ENCODE assay signal across 24 cellular contexts in genomic region chr5:169279125-169279524, GRCh38. TPM values are rescaled to one million over a fixed set of nuclear protein-coding genes. Genes with fewer than 3 reads are reported as not detected.
"Had no signal": no experiment of that assay in that cellular context is flagged by ENCODE, and none has a peak within 500 bp of the region (broad histone marks: within the 10 kb centered on the region; RNA-seq: fewer than 3 reads in every experiment).

No MANE protein-coding gene starts in this region.

- ATAC-seq: activated CD4-positive, CD25-positive, alpha-beta regulatory T cell treated with anti-CD3 and anti-CD28 coated beads, Interleukin-2, amount 50 U/mL, for 24 hours; activated CD8-positive, alpha-beta T cell treated with anti-CD3 and anti-CD28 coated beads, Interleukin-2, amount 10 ng/mL, durations not matched to agents 7 days and 5 days had no signal

- H3K36me3 Mint-ChIP-seq: activated naive CD4-positive, alpha-beta T cell treated with anti-CD3 and anti-CD28 coated beads, Interleukin-2, amount 50 U/mL, for 24 hours had no signal

- H3K4me1 Mint-ChIP-seq: activated naive CD4-positive, alpha-beta T cell treated with anti-CD3 and anti-CD28 coated beads, Interleukin-2, amount 50 U/mL, for 24 hours had no signal

- DNase-seq: activated CD4-positive, alpha-beta T cell treated with anti-CD3 and anti-CD28 coated beads for 48 hours; activated CD4-positive, alpha-beta T cell treated with anti-CD3 and anti-CD28 coated beads, Interleukin-2, amount 50 U/mL, for 4 hours; activated CD8-positive, alpha-beta memory T cell treated with anti-CD3 and anti-CD28 coated beads, Interleukin-2, amount 50 U/mL, for 48 hours; activated CD8-positive, alpha-beta T cell treated with anti-CD3 and anti-CD28 coated beads, Interleukin-2, amount 10 ng/mL, durations not matched to agents 7 days and 5 days; activated effector memory CD4-positive, alpha-beta T cell treated with Interleukin-2 at 50 U/mL for 16 hours; activated naive CD4-positive, alpha-beta T cell; activated T-cell treated with anti-CD3 and anti-CD28 coated beads, Interleukin-2, amount 50 U/mL, for 24 hours; aorta; caudate nucleus; cortex of kidney; NCI-H1048; NCI-H1930; NCI-H446; NCI-H526 treated with DMSO at 0.1 percent for 48 hours; Peyer's patch; Right ventricle myocardium superior; SJCRH30; SK-N-SH; T-helper 1 cell; WERI-Rb-1 had no signal

- H3K36me3 ChIP-seq: breast epithelium, Peyer's patch, SJCRH30, WERI-Rb-1 had no signal

- H3K4me3 Mint-ChIP-seq: activated CD8-positive, alpha-beta T cell treated with anti-CD3 and anti-CD28 coated beads, Interleukin-2, amount 10 ng/mL, durations not matched to agents 7 days and 5 days; activated naive CD4-positive, alpha-beta T cell treated with anti-CD3 and anti-CD28 coated beads, Interleukin-2, amount 50 U/mL, for 24 hours; activated T-cell treated with anti-CD3 and anti-CD28 coated beads, Interleukin-2, amount 50 U/mL, for 24 hours; activated T-helper 1 cell treated with anti-CD3 and anti-CD28 coated beads, Interleukin-12 subunit alpha, Interleukin-12 subunit beta, Interleukin-2, Interleukin-4 antibody, amounts not matched to agents 30 ng/mL and 10 ng/mL and 1 ng/mL, durations not matched to agents 14 hours and 24 hours and 36 hours had no signal

- H3K27me3 Mint-ChIP-seq: activated naive CD4-positive, alpha-beta T cell treated with anti-CD3 and anti-CD28 coated beads, Interleukin-2, amount 50 U/mL, for 24 hours; activated T-cell treated with anti-CD3 and anti-CD28 coated beads, Interleukin-2, amount 50 U/mL, for 24 hours had no signal

- H3K9me3 Mint-ChIP-seq: activated naive CD4-positive, alpha-beta T cell treated with anti-CD3 and anti-CD28 coated beads, Interleukin-2, amount 50 U/mL, for 24 hours; activated T-cell treated with anti-CD3 and anti-CD28 coated beads, Interleukin-2, amount 50 U/mL, for 24 hours; activated T-helper 1 cell treated with anti-CD3 and anti-CD28 coated beads, Interleukin-12 subunit alpha, Interleukin-12 subunit beta, Interleukin-2, Interleukin-4 antibody, amounts not matched to agents 30 ng/mL and 10 ng/mL and 1 ng/mL, durations not matched to agents 14 hours and 24 hours and 36 hours had no signal

- H3K27me3 ChIP-seq: breast epithelium, Peyer's patch, SJCRH30 had no signal

- H3K27ac Mint-ChIP-seq: activated CD8-positive, alpha-beta T cell treated with anti-CD3 and anti-CD28 coated beads, Interleukin-2, amount 10 ng/mL, durations not matched to agents 7 days and 5 days; activated naive CD4-positive, alpha-beta T cell treated with anti-CD3 and anti-CD28 coated beads, Interleukin-2, amount 50 U/mL, for 24 hours; activated T-cell treated with anti-CD3 and anti-CD28 coated beads, Interleukin-2, amount 50 U/mL, for 24 hours; activated T-helper 1 cell treated with anti-CD3 and anti-CD28 coated beads, Interleukin-12 subunit alpha, Interleukin-12 subunit beta, Interleukin-2, Interleukin-4 antibody, amounts not matched to agents 30 ng/mL and 10 ng/mL and 1 ng/mL, durations not matched to agents 14 hours and 24 hours and 36 hours had no signal

- H3K9me3 ChIP-seq: breast epithelium, Peyer's patch, SJCRH30, SK-N-SH had no signal

- H3K4me1 ChIP-seq: breast epithelium, Peyer's patch, SJCRH30 had no signal

- H3K4me3 ChIP-seq: breast epithelium, Peyer's patch, SJCRH30 had no signal

RNA-seq across cellular contexts. Expression of gene SLIT3, which starts 21.8 kb away (rescaled TPM):
- total RNA-seq: activated CD8-positive, alpha-beta T cell treated with anti-CD3 and anti-CD28 coated beads, Interleukin-2, amount 10 ng/mL, durations not matched to agents 7 days and 5 days had no signal
